18 cellular contexts compared by ENCODE assay signal in the genomic region with DNA sequence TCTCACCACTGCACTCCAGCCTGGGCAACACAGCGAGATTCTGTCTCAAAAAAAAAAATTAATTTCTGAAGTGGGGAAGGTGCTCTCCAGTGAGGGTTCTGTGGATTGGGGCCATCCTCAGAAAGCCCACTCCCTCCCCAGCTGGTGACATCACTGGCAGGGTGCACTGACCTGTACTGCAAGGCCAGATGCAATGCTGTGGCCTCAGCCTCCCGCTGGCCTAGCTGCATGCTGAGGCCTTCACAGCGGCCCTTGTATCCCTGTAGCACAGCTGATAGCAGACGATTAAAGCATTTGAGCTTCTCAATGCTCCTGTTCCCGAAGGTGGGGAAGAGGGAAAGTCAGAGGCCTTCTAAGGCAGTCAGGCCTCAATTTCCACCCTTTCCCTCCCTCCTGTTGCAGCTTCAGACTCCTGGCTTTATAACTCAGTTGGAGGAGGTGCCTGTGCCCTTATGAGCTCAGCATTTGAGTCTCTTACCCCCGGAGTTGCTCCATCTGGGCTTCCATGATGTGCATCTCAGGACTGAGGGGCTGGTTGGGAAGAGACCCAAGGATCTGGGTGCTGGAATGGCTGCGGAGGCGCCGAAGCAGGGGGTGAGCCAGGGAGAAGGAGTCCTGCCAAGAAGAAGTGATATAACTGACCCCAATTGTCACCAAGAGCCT. TPM values are rescaled to one million over a fixed set of nuclear protein-coding genes. Genes with fewer than 3 reads are reported as not detected.
DNase-seq lines count a peak whose midpoint lies in the region; ATAC-seq, FAIRE-seq and TF ChIP-seq lines count a peak whose summit lies in the region.
"Had no signal": no experiment of that assay in that cellular context is flagged by ENCODE, and none has a peak within 500 bp of the region (broad histone marks: within the 10 kb centered on the region; RNA-seq: fewer than 3 reads in every experiment).

No MANE protein-coding gene starts in this region.

- DNase-seq in DMS53 (lab: John Stamatoyannopoulos, UW) (peak; percentile 49), DMS53 treated with DMSO at 0.1 percent for 48 hours (lab: John Stamatoyannopoulos, UW; ENCODE audit: unreplicated experiment) (no peak), astrocyte of the spinal cord (ENCODE audit: low read depth, low spot score) (peak; percentile 30), mesendoderm (peak; percentile 74), D721Med (ENCODE audit: insufficient read length, low spot score) (no peak)
- DNase-seq: 8988T, DMS153, H7, MM.1S, NCI-H1092 treated with DMSO at 0.1 percent for 48 hours, NCI-H1694 treated with DMSO at 0.1 percent for 48 hours had no signal

- H3K79me1 ChIP-seq in mesendoderm (ENCODE audit: low read length) = no peaks in the 10 kb centered on the region

- H3K9ac ChIP-seq in mesendoderm (ENCODE audit: low read length) = no peak overlapping the region
- H3K9ac ChIP-seq: BLaER1 had no signal

- no peaks in the 10 kb centered on the region for H3K4me1 ChIP-seq in HEK293 (ENCODE audit: control insufficient read depth, insufficient read depth, low read length)
- H3K4me1 ChIP-seq in mesendoderm (ENCODE audit: control insufficient read depth, low read depth, low read length) = no peaks in the 10 kb centered on the region

- no peak overlapping the region for H2BK15ac ChIP-seq in mesendoderm (replicated peaks; ENCODE audit: low read depth)

- H3K36me3 ChIP-seq in HEK293 (ENCODE audit: control insufficient read depth in 2 of 2, insufficient read depth in 1 of 2, low read length in 2 of 2) (no peaks in the 10 kb centered on the region), mesendoderm (ENCODE audit: control insufficient read depth, insufficient read depth, low read length) (no peaks in the 10 kb centered on the region)
- H3K36me3 ChIP-seq: BLaER1 had no signal

- H3K79me2 ChIP-seq in mesendoderm (ENCODE audit: control insufficient read depth, insufficient read depth, low read length) = no peaks in the 10 kb centered on the region

- no peak overlapping the region for H2BK5ac ChIP-seq in mesendoderm (ENCODE audit: low read length)

- H3K56ac ChIP-seq in mesendoderm (ENCODE audit: low read length) = no peak overlapping the region

- no peak overlapping the region for H3K4ac ChIP-seq in mesendoderm (ENCODE audit: low read depth, low read length)

- H3K27ac ChIP-seq in HEK293 (ENCODE audit: extremely low read depth, low read depth, low read length) (no peak overlapping the region), mesendoderm (ENCODE audit: low read depth, low read length) (no peak overlapping the region)
- H3K27ac ChIP-seq: BLaER1 had no signal

- POLR2A ChIA-PET in HEK293 (lab: Yijun Ruan, JAX) = interaction anchor here (1.0 kb wide), 1 partner anchor 44 kb away, joined by 3 read pairs; a partner anchor contains a TSS

- no peaks in the 10 kb centered on the region for H3K27me3 ChIP-seq in mesendoderm (ENCODE audit: insufficient read depth, low read length, poor library complexity)
- H3K27me3 ChIP-seq: BLaER1 had no signal

- ATAC-seq in GM19328 (IDR thresholded peaks at IDR 0.05; ENCODE audit: unreplicated experiment) = no peak
- ATAC-seq in HG02884 (IDR thresholded peaks at IDR 0.05; ENCODE audit: unreplicated experiment) = no peak
- ATAC-seq: Panc1, Right ventricle myocardium inferior had no signal

- H3K23ac ChIP-seq in mesendoderm (ENCODE audit: low read length) = no peak overlapping the region

- H2BK120ac ChIP-seq in mesendoderm (ENCODE audit: low read depth, low read length) = no peak overlapping the region

- in situ Hi-C loops in astrocyte of the spinal cord (cut with HindIII; ENCODE audit: low sequenced_read_pairs) = no loop called here

- no peak overlapping the region for H4K8ac ChIP-seq in mesendoderm (ENCODE audit: low read depth, low read length)

- WGBS in mesendoderm (ENCODE audit: extremely low coverage, insufficient coverage, low lambda C conversion rate) = no CpG with 5 or more reads among the region's 9 CpGs

- CTCF ChIA-PET in HEK293 (lab: Yijun Ruan, JAX) = interaction anchor here (0.6 to 3.1 kb wide), 8 partner anchors 8 to 161 kb away, joined by 3 to 26 read pairs (median 8); a partner anchor contains a TSS

- TF ChIP-seq CTCF in HEK293 (tag by site-specific recombination; IDR thresholded peaks at IDR 0.05) = no peak
- no peak for TF ChIP-seq CTCF in astrocyte of the spinal cord (IDR thresholded peaks at IDR 0.05; ENCODE audit: low read depth, low read length)
- no peak for TF ChIP-seq CTCF in D721Med (IDR thresholded peaks at IDR 0.05; ENCODE audit: insufficient read depth, missing control alignments)

- H3K9me3 ChIP-seq in HEK293 (ENCODE audit: control insufficient read depth, insufficient read depth, low read depth, low read length) = no peaks in the 10 kb centered on the region
- H3K9me3 ChIP-seq: BLaER1 had no signal

- no peak for FAIRE-seq in D721Med (lab: Jason Lieb, UNC)
- FAIRE-seq: GM19239 had no signal

- no peak overlapping the region for H3K4me2 ChIP-seq in mesendoderm (ENCODE audit: low read length)
- H3K4me2 ChIP-seq: BLaER1 had no signal

- H3K4me3 ChIP-seq in HEK293 (ENCODE audit: low read depth, low read length) (no peak overlapping the region), astrocyte of the spinal cord (ENCODE audit: low read depth, low read length) (no peak overlapping the region), mesendoderm (ENCODE audit: low read length) (no peak overlapping the region)
- H3K4me3 ChIP-seq: BLaER1 had no signal

- no peak overlapping the region for H3K18ac ChIP-seq in mesendoderm (ENCODE audit: low read length)

- no peak overlapping the region for H4K5ac ChIP-seq in mesendoderm (ENCODE audit: low read length)

- H2AK5ac ChIP-seq in mesendoderm (ENCODE audit: low read length) = no peak overlapping the region

TF ChIP-seq in HEK293, 187 proteins besides CTCF, POLR2A, EP300 and RAD21:
- TF ChIP-seq OVOL3 (tag by site-specific recombination; IDR thresholded peaks at IDR 0.05) = no peak
- TF ChIP-seq TRIM28 (IDR thresholded peaks at IDR 0.05; ENCODE audit: borderline replicate concordance, low read length) = peak; percentile 78; the same call in 1 of the 2 replicates

RNA-seq across cellular contexts. Expression of a gene that starts 5.3 kb away (rescaled TPM):
- polyA plus RNA-seq in mesendoderm (2013, experiment 1 of 2) = 1.6 TPM
- 1.5 TPM for polyA plus RNA-seq in mesendoderm (2013, experiment 2 of 2)

RNA-seq across cellular contexts. Expression of a gene that starts 8.0 kb away (rescaled TPM):
- polyA plus RNA-seq in mesendoderm (2013, experiment 1 of 2) = 119 TPM
- 120 TPM for polyA plus RNA-seq in mesendoderm (2013, experiment 2 of 2)

RNA-seq across cellular contexts. Expression of a gene that starts 13.5 kb away (rescaled TPM):
- 63.1 TPM for polyA plus RNA-seq in mesendoderm (2013, experiment 1 of 2)
- polyA plus RNA-seq in mesendoderm (2013, experiment 2 of 2) = 61.8 TPM

RNA-seq across cellular contexts. Expression of a gene that starts 22.5 kb away (rescaled TPM):
- 1.6 TPM for polyA plus RNA-seq in mesendoderm (2013, experiment 1 of 2)
- polyA plus RNA-seq in mesendoderm (2013, experiment 2 of 2) = 1.8 TPM

RNA-seq across cellular contexts. Expression of a gene that starts 33.2 kb away (rescaled TPM):
- polyA plus RNA-seq in mesendoderm (2013, experiment 1 of 2) = 17.6 TPM
- 17.5 TPM for polyA plus RNA-seq in mesendoderm (2013, experiment 2 of 2)

Comparison
In these comparisons a context has a peak if more than half of its experiments do, and no peak if none do; other contexts are left out.
1. DNase-seq: peak in DMS53 (single experiment), astrocyte of the spinal cord (single experiment) and mesendoderm (single experiment); none in DMS53 treated with DMSO at 0.1 percent for 48 hours (single experiment) and D721Med (single experiment).